In genomic region chr2:233385489-233386044, GRCh38 we compare ENCODE assay signal across 1 cellular context.
A peak's percentile ranks its signal among the peaks of the same experiment; 100 is the strongest.
TF ChIP-seq lines count a peak whose summit lies in the region.

No MANE protein-coding gene starts in this region.

TF ChIP-seq in GM12878, 131 proteins besides CTCF, POLR2A, EP300 and RAD21 (continued from another document):
- TF ChIP-seq ZNF687 (IDR thresholded peaks at IDR 0.05) (peak; percentile 46), ZBTB33 (IDR thresholded peaks at IDR 0.05) (no peak), TBL1XR1 (IDR thresholded peaks at IDR 0.05; ENCODE audit: low read depth, low read length) (peak; percentile 72; the same call in 1 of the 2 replicates), YY1 (IDR thresholded peaks at IDR 0.05; ENCODE audit: low read depth, low read length) (0 out of 2 replicates have a peak, but pooled peaks have one; percentile 34), MAX (IDR thresholded peaks at IDR 0.05; ENCODE audit: low read depth, low read length) (peak; percentile 85), RUNX3 (IDR thresholded peaks at IDR 0.05; ENCODE audit: low read length) (peak; percentile 74), BACH1 (IDR thresholded peaks at IDR 0.05; ENCODE audit: borderline replicate concordance) (no peak), NFIC (IDR thresholded peaks at IDR 0.05; ENCODE audit: low read depth, low read length) (peak; percentile 83; the same call in 1 of the 2 replicates), BHLHE40 (IDR thresholded peaks at IDR 0.05; ENCODE audit: borderline replicate concordance in 1 of 2, low read depth in 2 of 2, low read length in 1 of 2) (peak; percentile 38 to 73; a peak in 3 of 4 replicates), HDGF (IDR thresholded peaks at IDR 0.05) (no peak), MEF2A (IDR thresholded peaks at IDR 0.05; ENCODE audit: insufficient read depth, low read depth, low read length) (peak; percentile 92), CBX5 (IDR thresholded peaks at IDR 0.05; ENCODE audit: low read depth) (0 out of 2 replicates have a peak, but pooled peaks have one; percentile 22), RB1 (IDR thresholded peaks at IDR 0.05; ENCODE audit: borderline replicate concordance) (no peak), TCF7 (IDR thresholded peaks at IDR 0.05; ENCODE audit: borderline replicate concordance) (peak; percentile 44; the same call in 1 of the 2 replicates), RAD51 (IDR thresholded peaks at IDR 0.05) (no peak), E2F4 (IDR thresholded peaks at IDR 0.05; ENCODE audit: low read depth, low read length) (no peak), IKZF2 (IDR thresholded peaks at IDR 0.05) (0 out of 4 replicates have a peak, but pooled peaks of 1 of the 2 experiments have one; percentile 12), IRF5 (IDR thresholded peaks at IDR 0.05; ENCODE audit: borderline replicate concordance) (no peak), PAX5 (IDR thresholded peaks at IDR 0.05; ENCODE audit: borderline replicate concordance, low read depth, low read length) (no peak), YBX1 (IDR thresholded peaks at IDR 0.05) (no peak), TAF1 (IDR thresholded peaks at IDR 0.05; ENCODE audit: borderline replicate concordance, low read depth, low read length) (0 out of 2 replicates have a peak, but pooled peaks have one; percentile 40), CREM (IDR thresholded peaks at IDR 0.05; ENCODE audit: low read depth) (peak; percentile 7; the same call in 1 of the 2 replicates), ASH2L (IDR thresholded peaks at IDR 0.05; ENCODE audit: borderline replicate concordance, low read depth) (no peak)
